Comparison of ENCODE assay signal across 23 cellular contexts in genomic region chr5:38719403-38719802, GRCh38.
DNase-seq lines count a peak whose midpoint lies in the region; ATAC-seq, FAIRE-seq and TF ChIP-seq lines count a peak whose summit lies in the region.
"Had no signal": no experiment of that assay in that cellular context is flagged by ENCODE, and none has a peak within 500 bp of the region (broad histone marks: within the 10 kb centered on the region; RNA-seq: fewer than 3 reads in every experiment).

No MANE protein-coding gene starts in this region.

- no peak overlapping the region for H2BK20ac ChIP-seq in H1 (ENCODE audit: low read length)

- no peaks in the 10 kb centered on the region for H3K79me1 ChIP-seq in H1 (ENCODE audit: low read depth, low read length)

- intact Hi-C loops in left ventricle myocardium inferior (cut with micrococcal nuclease) (no loop called here), left cardiac atrium (cut with DNase I) (no loop called here), uterus (cut with DNase I; ENCODE audit: low total_unique reads) (no loop called here)

- no peak for DNase-seq in left ventricle myocardium inferior
- no peak for DNase-seq in left cardiac atrium
- DNase-seq in H1 (ENCODE audit: low read depth in 1 of 2, low spot score in 2 of 2) = no peak
- DNase-seq in uterus = peak in 1 of 2 donors; percentile 27
- DNase-seq in activated effector memory CD4-positive, alpha-beta T cell treated with Interleukin-2 at 50 U/mL for 16 hours = no peak
- no peak for DNase-seq in CD8-positive, alpha-beta memory T cell
- DNase-seq: activated CD4-positive, alpha-beta T cell treated with anti-CD3 and anti-CD28 coated beads for 36 hours; activated CD8-positive, alpha-beta memory T cell treated with anti-CD3 and anti-CD28 coated beads for 24 hours; activated naive CD4-positive, alpha-beta T cell treated with Interleukin-2 at 50 U/mL for 16 hours; activated T-cell treated with anti-CD3 and anti-CD28 coated beads, Interleukin-2, amount 50 U/mL, for 24 hours; amniotic stem cell; DND-41; kidney; NCI-H446; nephron progenitor cell; stimulated activated CD4-positive, alpha-beta T cell treated with anti-CD3 and anti-CD28 coated beads, Interleukin-4, amount 100 ng/mL, for 1 hour; stimulated activated naive CD4-positive, alpha-beta T cell; tibial artery had no signal

- H3K4me3 ChIP-seq in left ventricle myocardium inferior = no peak overlapping the region
- no peak overlapping the region for H3K4me3 ChIP-seq in H1 (ENCODE audit: extremely low read depth in 1 of 4, insufficient read depth in 2 of 4, low read depth in 3 of 4, low read length in 4 of 4)
- H3K4me3 ChIP-seq in muscle layer of colon (ENCODE audit: low read depth in 1 of 2, low read length in 2 of 2) = no peak overlapping the region
- no peak overlapping the region for H3K4me3 ChIP-seq in uterus
- no peak overlapping the region for H3K4me3 ChIP-seq in CD8-positive, alpha-beta memory T cell (ENCODE audit: low read length)
- H3K4me3 ChIP-seq: GM12878, tibial artery had no signal

- no peaks in the 10 kb centered on the region; the same call in 1 of the 2 replicates for H3K23me2 ChIP-seq in H1 (ENCODE audit: low read depth, low read length)

- H3K4me1 Mint-ChIP-seq in CD8-positive, alpha-beta memory T cell = no peaks in the 10 kb centered on the region
- H3K4me1 Mint-ChIP-seq: activated CD4-positive, alpha-beta T cell treated with anti-CD3 and anti-CD28 coated beads for 36 hours had no signal

- no peak overlapping the region for H3K56ac ChIP-seq in H1 (replicated peaks; ENCODE audit: insufficient read length, low read depth, low read length)

- WGBS in H1 (ENCODE audit: extremely low coverage in 1 of 2, insufficient coverage in 1 of 2, insufficient read length in 1 of 2, insufficient replicate concordance in 2 of 2, low coverage in 1 of 2, low lambda C conversion rate in 2 of 2, missing lambda C conversion rate in 1 of 2), 2 experiments = 87% methylated on average over 1 of the region's 1 CpG; no CpG with 5 or more reads in 1 of the 2 experiments

- no peaks in the 10 kb centered on the region for H3K27me3 ChIP-seq in left ventricle myocardium inferior (ENCODE audit: low read depth)
- no peaks in the 10 kb centered on the region for H3K27me3 ChIP-seq in H1 (replicated peaks in 1 of 4; ENCODE audit: control insufficient read depth in 3 of 4, extremely low read depth in 1 of 4, insufficient read depth in 3 of 4, low read length in 3 of 4)
- H3K27me3 ChIP-seq in muscle layer of colon (ENCODE audit: control insufficient read depth in 1 of 2, insufficient read depth in 2 of 2, low read length in 2 of 2) = no peaks in the 10 kb centered on the region
- H3K27me3 ChIP-seq in uterus = no peaks in the 10 kb centered on the region
- H3K27me3 ChIP-seq in CD8-positive, alpha-beta memory T cell (ENCODE audit: insufficient read depth, low read length, poor library complexity, severe bottlenecking) = no peaks in the 10 kb centered on the region
- H3K27me3 ChIP-seq: foreskin keratinocyte, tibial artery had no signal

- ATAC-seq in left cardiac atrium (no peak), GM21825 (IDR thresholded peaks at IDR 0.05; ENCODE audit: unreplicated experiment) (no peak)
- ATAC-seq: activated CD4-positive, alpha-beta T cell treated with anti-CD3 and anti-CD28 coated beads for 36 hours; GM12878 had no signal

- H2BK15ac ChIP-seq in H1 (ENCODE audit: low read length) = no peak overlapping the region

- TF ChIP-seq POLR2A in H1 (IDR thresholded peaks at IDR 0.05; ENCODE audit: control extremely low read depth in 1 of 2, low read depth in 2 of 2, low read length in 2 of 2) = no peak
- TF ChIP-seq POLR2A in uterus (IDR thresholded peaks at IDR 0.05) = no peak

- H3K14ac ChIP-seq in H1 (ENCODE audit: insufficient read length) = no peak overlapping the region

- H3K4me1 ChIP-seq in left ventricle myocardium inferior (peaks cover 21% of the 10 kb centered on the region), H1 (replicated peaks in 1 of 4; ENCODE audit: control insufficient read depth in 3 of 4, insufficient read depth in 4 of 4, low read length in 3 of 4) (peaks cover 0 to 4% (median 0%) of the 10 kb centered on the region in 4 experiments; a peak in 1 of 7 replicates), muscle layer of colon (ENCODE audit: insufficient read depth, low read length) (peaks cover 6% of the 10 kb centered on the region), uterus (no peaks in the 10 kb centered on the region)
- H3K4me1 ChIP-seq in CD8-positive, alpha-beta memory T cell (ENCODE audit: insufficient read depth, low read length) = no peaks in the 10 kb centered on the region
- H3K4me1 ChIP-seq: foreskin keratinocyte, tibial artery had no signal

- FAIRE-seq in H1 (lab: Jason Lieb, UNC) = no peak
- FAIRE-seq: GM12878, kidney had no signal

- H2BK5ac ChIP-seq in H1 (ENCODE audit: low read depth, low read length) = no peak overlapping the region

- H3K36me3 ChIP-seq in left ventricle myocardium inferior (no peaks in the 10 kb centered on the region), H1 (ENCODE audit: control insufficient read depth in 2 of 4, insufficient read depth in 4 of 4, low read length in 3 of 4) (no peaks in the 10 kb centered on the region), muscle layer of colon (ENCODE audit: insufficient read depth, low read length) (no peaks in the 10 kb centered on the region), uterus (no peaks in the 10 kb centered on the region)
- H3K36me3 ChIP-seq in CD8-positive, alpha-beta memory T cell (ENCODE audit: insufficient read depth, low read length) = no peaks in the 10 kb centered on the region
- H3K36me3 ChIP-seq: tibial artery had no signal

- no peak overlapping the region for H4K8ac ChIP-seq in H1 (ENCODE audit: extremely low read depth, insufficient read depth, low read length)

- TF ChIP-seq CTCF in left ventricle myocardium inferior (IDR thresholded peaks at IDR 0.05; ENCODE audit: borderline replicate concordance) = no peak
- no peak for TF ChIP-seq CTCF in H1 (IDR thresholded peaks at IDR 0.05; ENCODE audit: control extremely low read depth in 1 of 3, insufficient read depth in 1 of 3, low read depth in 1 of 3, low read length in 3 of 3)
- TF ChIP-seq CTCF in uterus (IDR thresholded peaks at IDR 0.05) = no peak

- H3K4ac ChIP-seq in H1 (replicated peaks; ENCODE audit: insufficient read length, low read depth, low read length) = no peak overlapping the region

- peak overlapping the region; percentile 73 for H3K27ac ChIP-seq in left ventricle myocardium inferior (replicated peaks)
- no peak overlapping the region for H3K27ac ChIP-seq in H1 (ENCODE audit: low read depth, low read length)
- H3K27ac ChIP-seq in muscle layer of colon (ENCODE audit: low read depth, low read length) = peak overlapping the region; percentile 48
- peak overlapping the region; percentile 8 to 41 for H3K27ac ChIP-seq in uterus
- H3K27ac ChIP-seq in CD8-positive, alpha-beta memory T cell (ENCODE audit: low read depth, low read length) = no peak overlapping the region
- H3K27ac ChIP-seq: epithelial cell of prostate, foreskin keratinocyte had no signal

- no peak overlapping the region for H3K18ac ChIP-seq in H1 (ENCODE audit: extremely low read depth, low read length)

- H3K23ac ChIP-seq in H1 (ENCODE audit: insufficient read length) = no peak overlapping the region

- H3K79me2 ChIP-seq in H1 (ENCODE audit: control insufficient read depth in 1 of 2, insufficient read depth in 2 of 2, low read length in 2 of 2) = no peaks in the 10 kb centered on the region

- H3K27me3 Mint-ChIP-seq in CD8-positive, alpha-beta memory T cell = peaks cover 5 to 28% of the 10 kb centered on the region in 2 donors

- CTCF ChIA-PET in H1 (lab: Charles Lee; ENCODE audit: partially characterized antibody) = interaction anchor here (1.0 kb wide), 1 partner anchor 16 kb away, joined by 3 read pairs; no protein-coding TSS in a partner anchor
- CTCF ChIA-PET in CD8-positive, alpha-beta memory T cell (lab: Charles Lee) = no interaction called here

- no peak overlapping the region for H3K4me2 ChIP-seq in H1 (ENCODE audit: insufficient read depth in 1 of 2, low read depth in 2 of 2, low read length in 2 of 2)

- H2AK5ac ChIP-seq in H1 (ENCODE audit: low read depth, low read length) = no peak overlapping the region

- H3K9me3 ChIP-seq in left ventricle myocardium inferior (replicated peaks) = no peaks in the 10 kb centered on the region
- H3K9me3 ChIP-seq in H1 (ENCODE audit: insufficient read depth in 2 of 2, low read depth in 1 of 2, low read length in 1 of 2) = no peaks in the 10 kb centered on the region
- H3K9me3 ChIP-seq in muscle layer of colon (ENCODE audit: low read length) = no peaks in the 10 kb centered on the region
- no peaks in the 10 kb centered on the region for H3K9me3 ChIP-seq in uterus
- no peaks in the 10 kb centered on the region for H3K9me3 ChIP-seq in CD8-positive, alpha-beta memory T cell (ENCODE audit: low read length)
- H3K9me3 ChIP-seq: tibial artery had no signal

- H3K4me3 Mint-ChIP-seq in CD8-positive, alpha-beta memory T cell = no peak overlapping the region
- H3K4me3 Mint-ChIP-seq: activated CD4-positive, alpha-beta T cell treated with anti-CD3 and anti-CD28 coated beads for 36 hours; activated T-cell treated with anti-CD3 and anti-CD28 coated beads, Interleukin-2, amount 50 U/mL, for 24 hours; nephron progenitor cell had no signal

- H3K36me3 Mint-ChIP-seq in CD8-positive, alpha-beta memory T cell = no peaks in the 10 kb centered on the region

- POLR2A ChIA-PET in H1 (lab: Charles Lee; ENCODE audit: partially characterized antibody) = no interaction called here
- POLR2A ChIA-PET in CD8-positive, alpha-beta memory T cell (lab: Charles Lee) = no interaction called here

- no peaks in the 10 kb centered on the region for H3K9me3 Mint-ChIP-seq in CD8-positive, alpha-beta memory T cell
- H3K9me3 Mint-ChIP-seq: activated T-cell treated with anti-CD3 and anti-CD28 coated beads, Interleukin-2, amount 50 U/mL, for 24 hours; nephron progenitor cell had no signal

- no peak overlapping the region for H3K27ac Mint-ChIP-seq in CD8-positive, alpha-beta memory T cell
- H3K27ac Mint-ChIP-seq: activated CD4-positive, alpha-beta T cell treated with anti-CD3 and anti-CD28 coated beads for 36 hours; activated T-cell treated with anti-CD3 and anti-CD28 coated beads, Interleukin-2, amount 50 U/mL, for 24 hours; nephron progenitor cell had no signal

- no peak for TF ChIP-seq EP300 in H1 (IDR thresholded peaks at IDR 0.05; ENCODE audit: borderline replicate concordance in 1 of 2, low read depth in 2 of 2, low read length in 2 of 2)

- H4K91ac ChIP-seq in H1 (replicated peaks; ENCODE audit: insufficient read length, low read length) = no peak overlapping the region

- H3K9ac ChIP-seq in H1 (replicated peaks in 1 of 4; ENCODE audit: extremely low read depth in 1 of 4, low read depth in 3 of 4, low read length in 3 of 4) = no peak overlapping the region
- H3K9ac ChIP-seq in muscle layer of colon (ENCODE audit: low read length) = no peak overlapping the region

- H4K20me1 ChIP-seq in H1 (replicated peaks in 1 of 2; ENCODE audit: control insufficient read depth in 1 of 2, insufficient read depth in 2 of 2, low read length in 2 of 2) = no peaks in the 10 kb centered on the region

- H4K5ac ChIP-seq in H1 (ENCODE audit: insufficient read length, low read depth, low read length) = no peak overlapping the region

- no peak for TF ChIP-seq RAD21 in H1 (IDR thresholded peaks at IDR 0.05 in 1 of 2, conservative IDR thresholded peaks at IDR 0.05 in 1 of 2; ENCODE audit: low read depth in 2 of 2, low read length in 2 of 2)

- no peak overlapping the region for H2BK120ac ChIP-seq in H1 (replicated peaks; ENCODE audit: low read depth, low read length)

- no peak overlapping the region for H2BK12ac ChIP-seq in H1 (ENCODE audit: low read depth, low read length)

- H2AFZ ChIP-seq in H1 (ENCODE audit: low read length) = 0 out of 2 replicates have a peak overlapping the region, but pooled peaks have one; percentile 32

Comparison
In these comparisons a context has a peak if more than half of its experiments do, and no peak if none do; other contexts are left out.
1. H3K27ac ChIP-seq: peak in left ventricle myocardium inferior (single experiment), muscle layer of colon (single experiment) and uterus (2 of 2); none in H1 (single experiment) and CD8-positive, alpha-beta memory T cell (single experiment).